10 cellular contexts compared by ENCODE assay signal in the genomic region with DNA sequence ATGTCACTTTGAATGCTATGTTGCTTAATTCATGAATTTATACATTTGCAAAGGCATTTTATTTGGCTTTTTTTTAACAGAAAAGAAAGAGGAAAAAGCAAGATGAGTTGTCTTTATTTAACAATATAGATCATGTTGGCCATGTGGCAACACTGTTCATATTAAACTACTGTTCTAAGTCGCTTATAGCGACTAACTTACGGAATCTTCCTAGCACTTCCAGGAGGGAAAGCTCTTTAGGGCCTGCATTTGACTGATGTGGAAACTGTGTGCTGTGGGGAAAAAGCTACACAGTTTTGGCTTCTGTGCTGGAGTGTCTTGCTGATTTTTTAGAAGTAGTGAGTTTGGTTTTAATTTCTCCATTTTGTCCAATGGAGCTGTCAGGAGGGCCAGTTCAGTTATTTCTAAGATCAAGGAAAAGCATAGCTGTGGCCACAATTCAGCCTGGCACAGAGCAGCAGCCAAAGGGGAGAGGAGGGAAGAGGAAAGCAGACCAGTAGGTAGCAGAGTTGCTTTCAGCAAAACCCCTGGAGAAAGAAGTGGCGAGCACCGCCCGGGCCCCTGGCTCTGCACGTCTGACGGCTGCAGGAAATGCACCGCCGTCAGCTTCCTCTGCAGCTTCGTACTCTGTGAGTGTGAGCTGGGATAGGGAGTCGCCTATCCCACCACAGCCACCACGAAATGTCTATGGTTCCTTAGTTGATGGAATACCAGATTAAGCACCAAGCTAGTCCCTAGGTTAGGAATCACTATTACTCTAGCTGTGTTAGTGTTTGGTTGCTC.
DNase-seq lines count a peak whose midpoint lies in the region; ATAC-seq and TF ChIP-seq lines count a peak whose summit lies in the region.
"Had no signal": no experiment of that assay in that cellular context is flagged by ENCODE, and none has a peak within 500 bp of the region (broad histone marks: within the 10 kb centered on the region; RNA-seq: fewer than 3 reads in every experiment).

No MANE protein-coding gene starts in this region.

- intact Hi-C loops in left ventricle myocardium superior (cut with micrococcal nuclease), result no loop called here
- intact Hi-C loops in upper lobe of right lung (cut with DNase I), result no loop called here

- H3K4me3 ChIP-seq in upper lobe of right lung, result peak overlapping the region; percentile 38
- H3K4me3 ChIP-seq: body of pancreas, K562 had no signal

- CTCF ChIA-PET in GM10248 (lab: Yijun Ruan, JAX), result interaction anchor here (0.7 to 4.5 kb wide), 11 partner anchors 9 to 153 kb away, joined by 3 to 32 read pairs (median 4); a partner anchor contains a TSS

- POLR2A ChIA-PET in GM10248 (lab: Yijun Ruan, JAX), result interaction anchor here (2.4 kb wide), 1 partner anchor 11 kb away, joined by 9 read pairs; no protein-coding TSS in a partner anchor

- ATAC-seq in left ventricle myocardium superior (peak; percentile 24), upper lobe of right lung (peak; percentile 38)
- ATAC-seq: body of pancreas, K562 had no signal

- H3K27ac ChIP-seq in upper lobe of right lung, result peak overlapping the region; percentile 81

- peaks cover 83% of the 10 kb centered on the region for H3K4me1 ChIP-seq in upper lobe of right lung

- peaks cover 34% of the 10 kb centered on the region for H3K36me3 ChIP-seq in upper lobe of right lung

- no peaks in the 10 kb centered on the region for H3K9me3 ChIP-seq in upper lobe of right lung
- H3K9me3 ChIP-seq: body of pancreas had no signal

- no peaks in the 10 kb centered on the region for H3K27me3 ChIP-seq in upper lobe of right lung
- H3K27me3 ChIP-seq: body of pancreas had no signal

- DNase-seq in activated naive CD4-positive, alpha-beta T cell treated with Interleukin-2 at 50 U/mL for 16 hours, result peak; percentile 6
- DNase-seq in activated naive CD4-positive, alpha-beta T cell treated with anti-CD3 and anti-CD28 coated beads, Interleukin-2, amount 50 U/mL, for 16 hours, result no peak
- peak; percentile 63 for DNase-seq in UCSD-AML1 (lab: John Stamatoyannopoulos, UW; ENCODE audit: unreplicated experiment)
- DNase-seq in left ventricle myocardium superior, result peak; percentile 59
- DNase-seq in upper lobe of right lung, result no peak
- DNase-seq in NCI-H1694 (lab: John Stamatoyannopoulos, UW), result no peak
- DNase-seq in T1000 (lab: John Stamatoyannopoulos, UW), result no peak
- no peak for DNase-seq in GM10248 (ENCODE audit: extremely low spot score)

- TF ChIP-seq CTCF in upper lobe of right lung (IDR thresholded peaks at IDR 0.05), result no peak
- no peak for TF ChIP-seq CTCF in GM10248 (IDR thresholded peaks at IDR 0.05; ENCODE audit: control extremely low read depth, extremely low read depth, low read depth, missing control alignments)

Comparison
In these comparisons a context has a peak if more than half of its experiments do, and no peak if none do; other contexts are left out.
1. DNase-seq: peak in activated naive CD4-positive, alpha-beta T cell treated with Interleukin-2 at 50 U/mL for 16 hours (single experiment), UCSD-AML1 (single experiment) and left ventricle myocardium superior (single experiment); none in activated naive CD4-positive, alpha-beta T cell treated with anti-CD3 and anti-CD28 coated beads, Interleukin-2, amount 50 U/mL, for 16 hours (single experiment), upper lobe of right lung (single experiment), NCI-H1694 (single experiment), T1000 (single experiment) and GM10248 (single experiment).